ENCODE assay signal across 19 cellular contexts in genomic region chr1:33265780-33266605, GRCh38. TPM values are rescaled to one million over a fixed set of nuclear protein-coding genes. Genes with fewer than 3 reads are reported as not detected.
DNase-seq lines count a peak whose midpoint lies in the region; ATAC-seq, FAIRE-seq and TF ChIP-seq lines count a peak whose summit lies in the region.
"Had no signal": no experiment of that assay in that cellular context is flagged by ENCODE, and none has a peak within 500 bp of the region (broad histone marks: within the 10 kb centered on the region; RNA-seq: fewer than 3 reads in every experiment).

No MANE protein-coding gene starts in this region.

- H3K4me3 ChIP-seq in heart left ventricle (no peak overlapping the region), astrocyte (ENCODE audit: insufficient read depth, low read depth, low read length) (no peak overlapping the region), osteoblast (ENCODE audit: insufficient read depth, low read length) (no peak overlapping the region)
- H3K4me3 ChIP-seq: BLaER1 had no signal

- FAIRE-seq in astrocyte (lab: Jason Lieb, UNC) = no peak
- FAIRE-seq: GM12892, HTR-8/SVneo had no signal

- H4K20me1 ChIP-seq in astrocyte (ENCODE audit: insufficient read depth, low read length) (peaks cover 93% of the 10 kb centered on the region), osteoblast (ENCODE audit: insufficient read depth, low read length) (peaks cover 78% of the 10 kb centered on the region)

- peaks cover 0 to 35% (median 9%) of the 10 kb centered on the region in 9 donors for H3K36me3 ChIP-seq in heart left ventricle
- no peaks in the 10 kb centered on the region for H3K36me3 ChIP-seq in astrocyte (ENCODE audit: insufficient read depth, low read length)
- H3K36me3 ChIP-seq in osteoblast (ENCODE audit: insufficient read depth, low read length) = peaks cover 11% of the 10 kb centered on the region

- H3K4me3 Mint-ChIP-seq in astrocyte (ENCODE audit: unreplicated experiment) (no peak overlapping the region), glutamatergic neuron (ENCODE audit: unreplicated experiment) (no peak overlapping the region)
- H3K4me3 Mint-ChIP-seq: CD8-positive, alpha-beta memory T cell had no signal

- TF ChIP-seq POLR2A in heart left ventricle (IDR thresholded peaks at IDR 0.05) = no peak

- TF ChIP-seq CTCF in heart left ventricle (IDR thresholded peaks at IDR 0.05) (no peak), astrocyte (IDR thresholded peaks at IDR 0.05; ENCODE audit: insufficient read depth, low read depth, low read length) (no peak), glutamatergic neuron (IDR thresholded peaks at IDR 0.05; ENCODE audit: partially characterized antibody, unreplicated experiment) (no peak), osteoblast (IDR thresholded peaks at IDR 0.05; ENCODE audit: extremely low read depth, low read depth, low read length) (no peak)

- H3K9me3 Mint-ChIP-seq in astrocyte (ENCODE audit: unreplicated experiment) (no peaks in the 10 kb centered on the region), glutamatergic neuron (ENCODE audit: unreplicated experiment) (peaks cover 5% of the 10 kb centered on the region)
- H3K9me3 Mint-ChIP-seq: CD8-positive, alpha-beta memory T cell had no signal

- H3K9ac ChIP-seq in astrocyte (ENCODE audit: low read length) = no peak overlapping the region

- no peak overlapping the region for H2AFZ ChIP-seq in astrocyte (ENCODE audit: low read depth, low read length)
- no peak overlapping the region for H2AFZ ChIP-seq in osteoblast (ENCODE audit: low read length)

- H3K27ac ChIP-seq in heart left ventricle (peak overlapping the region in 6 of 12 donors; percentile 2 to 50 (median 25)), astrocyte (ENCODE audit: low read depth, low read length) (no peak overlapping the region), osteoblast (ENCODE audit: low read depth, low read length) (no peak overlapping the region)
- H3K27ac ChIP-seq: BLaER1 had no signal

- H3K36me3 Mint-ChIP-seq in astrocyte (ENCODE audit: low read depth, unreplicated experiment) (peaks cover 11% of the 10 kb centered on the region), glutamatergic neuron (ENCODE audit: unreplicated experiment) (no peaks in the 10 kb centered on the region)

- no peak overlapping the region for H3K4me2 ChIP-seq in astrocyte (ENCODE audit: low read length)
- H3K4me2 ChIP-seq in osteoblast (ENCODE audit: insufficient read depth, low read length) = no peak overlapping the region
- H3K4me2 ChIP-seq: BLaER1 had no signal

- peak overlapping the region; percentile 10 for H3K27ac Mint-ChIP-seq in astrocyte (ENCODE audit: unreplicated experiment)
- H3K27ac Mint-ChIP-seq in glutamatergic neuron (ENCODE audit: unreplicated experiment) = peak overlapping the region; percentile 66

- DNase-seq in cardiac septum (ENCODE audit: low spot score) (peak; percentile 51), heart left ventricle (no peak), astrocyte (ENCODE audit: low read depth) (no peak), glutamatergic neuron (no peak), osteoblast (ENCODE audit: insufficient read length, low spot score, missing footprints) (peak; percentile 34), HT-29 (ENCODE audit: low spot score) (no peak)
- DNase-seq: 8988T; AML-193; Caco-2; CD8-positive, alpha-beta memory T cell; DND-41; GDM1; GOT3; HCEC 1CT had no signal

- H3K4me1 ChIP-seq in heart left ventricle (peaks cover 2 to 90% (median 53%) of the 10 kb centered on the region in 12 donors), astrocyte (ENCODE audit: insufficient read depth, low read length) (no peaks in the 10 kb centered on the region), osteoblast (ENCODE audit: insufficient read depth, low read length) (peaks cover 6% of the 10 kb centered on the region)
- H3K4me1 ChIP-seq: Caco-2 had no signal

- H3K79me2 ChIP-seq in astrocyte (ENCODE audit: insufficient read depth, low read length) (peaks cover 82% of the 10 kb centered on the region), osteoblast (ENCODE audit: insufficient read depth, low read length) (peaks cover 69% of the 10 kb centered on the region)

- H3K27me3 ChIP-seq in heart left ventricle (no peaks in the 10 kb centered on the region), astrocyte (ENCODE audit: insufficient read depth, low read length) (no peaks in the 10 kb centered on the region), osteoblast (ENCODE audit: insufficient read depth, low read length) (no peaks in the 10 kb centered on the region)
- H3K27me3 ChIP-seq: BLaER1 had no signal

- WGBS in heart left ventricle, 4 donors = 78 to 82% (median 81%) methylated on average over 10 of the region's 10 CpGs

- H3K4me1 Mint-ChIP-seq in astrocyte (ENCODE audit: low read depth, unreplicated experiment) (peaks cover 33% of the 10 kb centered on the region), glutamatergic neuron (ENCODE audit: low read depth, unreplicated experiment) (peaks cover 42% of the 10 kb centered on the region)

- H3K27me3 Mint-ChIP-seq in astrocyte (ENCODE audit: low read depth, unreplicated experiment) = no peaks in the 10 kb centered on the region
- H3K27me3 Mint-ChIP-seq in glutamatergic neuron (ENCODE audit: unreplicated experiment) = peaks cover 7% of the 10 kb centered on the region
- H3K27me3 Mint-ChIP-seq: CD8-positive, alpha-beta memory T cell had no signal

- intact Hi-C loops in cardiac septum (cut with DNase I) = no loop called here
- intact Hi-C loops in heart left ventricle (cut with DNase I) = no loop called here

- ATAC-seq in heart left ventricle (no peak), HG02973 (IDR thresholded peaks at IDR 0.05; ENCODE audit: unreplicated experiment) (no peak), HG03196 (IDR thresholded peaks at IDR 0.05; ENCODE audit: unreplicated experiment) (no peak)

- H3K9me3 ChIP-seq in heart left ventricle (no peaks in the 10 kb centered on the region), astrocyte (ENCODE audit: insufficient read depth, low read depth, low read length) (no peaks in the 10 kb centered on the region), osteoblast (ENCODE audit: low read depth, low read length) (no peaks in the 10 kb centered on the region)
- H3K9me3 ChIP-seq: BLaER1, Caco-2 had no signal

RNA-seq across cellular contexts. Expression of gene ZNF362, which starts 9.7 kb away (rescaled TPM):
- total RNA-seq in cardiac septum (30.3 TPM), heart left ventricle (10 to 100 TPM; 24.9 to 39.7 (median 33.3) TPM), astrocyte (38.7 and 43.8 TPM in 2 replicates), glutamatergic neuron (ENCODE audit: unreplicated experiment) (69.8 TPM), osteoblast (13.4 and 18.9 TPM in 2 replicates)
- 10 to 100 TPM; 11.1 to 18.8 TPM for polyA plus RNA-seq in heart left ventricle
- total RNA-seq in HT-29 (2014; rRNA removed; shearing (Covaris generic)) = 1.2 and 1.3 TPM in 2 replicates

RNA-seq across cellular contexts. Expression of gene A3GALT2, which starts 54.9 kb away (rescaled TPM):
- total RNA-seq in cardiac septum (not detected), heart left ventricle (under 1 TPM in 1 of 9 donors, not detected in 8; 0.40 TPM), astrocyte (not detected in 2 replicates), glutamatergic neuron (ENCODE audit: unreplicated experiment) (0.71 TPM), osteoblast (under 0.01 TPM in 1 of 2 replicates, not detected in the other)
- not detected for polyA plus RNA-seq in heart left ventricle
- total RNA-seq in HT-29 (2014; rRNA removed; shearing (Covaris generic)) = 0.10 and 1.0 TPM in 2 replicates
- total RNA-seq: Caco-2; CD8-positive, alpha-beta memory T cell had no signal
- polyA plus RNA-seq: CD8-positive, alpha-beta memory T cell had no signal

Comparison
In these comparisons a context has a peak if more than half of its experiments do, and no peak if none do; other contexts are left out.
1. DNase-seq: peak in cardiac septum (single experiment) and osteoblast (single experiment); none in heart left ventricle (0 of 5), astrocyte (single experiment), glutamatergic neuron (single experiment) and HT-29 (single experiment).